In genomic region chr4:163967710-163968109, GRCh38 we compare ENCODE assay signal across 29 cellular contexts.
"Had no signal": no experiment of that assay in that cellular context is flagged by ENCODE, and none has a peak within 500 bp of the region (broad histone marks: within the 10 kb centered on the region; RNA-seq: fewer than 3 reads in every experiment).

No MANE protein-coding gene starts in this region.

- H3K27me3 ChIP-seq: adrenal gland, body of pancreas had no signal

- ATAC-seq: activated CD4-positive, CD25-positive, alpha-beta regulatory T cell treated with anti-CD3 and anti-CD28 coated beads, Interleukin-2, amount 50 U/mL, for 24 hours; activated CD8-positive, alpha-beta T cell treated with anti-CD3 and anti-CD28 coated beads for 36 hours; activated naive CD8-positive, alpha-beta T cell treated with anti-CD3 and anti-CD28 coated beads, Interleukin-2, amount 50 U/mL, for 24 hours; activated T-cell treated with anti-CD3 and anti-CD28 coated beads, Interleukin-2, amount 50 U/mL, for 4 hours; body of pancreas; esophagus mucosa had no signal

- H3K27ac ChIP-seq: adrenal gland, body of pancreas, WERI-Rb-1 had no signal

- H3K9me3 Mint-ChIP-seq: activated B cell treated with CpG ODN at 0.5 μM for 24 hours; activated CD8-positive, alpha-beta T cell treated with anti-CD3 and anti-CD28 coated beads for 36 hours; activated naive CD4-positive, alpha-beta T cell treated with anti-CD3 and anti-CD28 coated beads for 36 hours; activated naive CD8-positive, alpha-beta T cell treated with anti-CD3 and anti-CD28 coated beads for 36 hours; activated naive CD8-positive, alpha-beta T cell treated with anti-CD3 and anti-CD28 coated beads, Interleukin-2, amount 50 U/mL, for 24 hours; activated T-cell treated with anti-CD3 and anti-CD28 coated beads, Interleukin-2, amount 50 U/mL, for 4 hours; activated T-helper 2 cell treated with anti-CD3 and anti-CD28 coated beads, Interferon-gamma antibody, Interleukin-2, Interleukin-4, amounts not matched to agents 10 μg/mL and 5 μg/mL and 100 μg/mL, durations not matched to agents 14 hours and 24 hours and 36 hours; T-helper 2 cell treated with Interferon-gamma antibody and Interleukin-4, amounts not matched to agents 5 μg/mL and 100 μg/mL, for 36 hours had no signal

- H3K27ac Mint-ChIP-seq: activated B cell treated with CpG ODN at 0.5 μM for 24 hours; activated CD8-positive, alpha-beta T cell treated with anti-CD3 and anti-CD28 coated beads for 36 hours; activated naive CD4-positive, alpha-beta T cell treated with anti-CD3 and anti-CD28 coated beads for 36 hours; activated naive CD4-positive, alpha-beta T cell treated with anti-CD3 and anti-CD28 coated beads, Interleukin-2, amount 50 U/mL, for 24 hours; activated naive CD8-positive, alpha-beta T cell treated with anti-CD3 and anti-CD28 coated beads for 36 hours; activated naive CD8-positive, alpha-beta T cell treated with anti-CD3 and anti-CD28 coated beads, Interleukin-2, amount 50 U/mL, for 24 hours; activated T-helper 2 cell treated with anti-CD3 and anti-CD28 coated beads, Interferon-gamma antibody, Interleukin-2, Interleukin-4, amounts not matched to agents 10 μg/mL and 5 μg/mL and 100 μg/mL, durations not matched to agents 14 hours and 24 hours and 36 hours; T-helper 2 cell treated with Interferon-gamma antibody and Interleukin-4, amounts not matched to agents 5 μg/mL and 100 μg/mL, for 36 hours had no signal

- DNase-seq: activated B cell treated with CpG ODN at 0.5 μM for 24 hours; activated CD4-positive, alpha-beta T cell treated with anti-CD3 and anti-CD28 coated beads for 48 hours; activated CD4-positive, alpha-beta T cell treated with anti-CD3 and anti-CD28 coated beads, Interleukin-2, amount 50 U/mL, for 1 hour; activated CD4-positive, alpha-beta T cell treated with anti-CD3 and anti-CD28 coated beads, Interleukin-2, amount 50 U/mL, for 48 hours; activated CD8-positive, alpha-beta memory T cell treated with anti-CD3 and anti-CD28 coated beads for 24 hours; activated CD8-positive, alpha-beta T cell treated with anti-CD3 and anti-CD28 coated beads for 36 hours; activated effector memory CD4-positive, alpha-beta T cell treated with anti-CD3 and anti-CD28 coated beads, Interleukin-2, amount 50 U/mL, for 16 hours; activated naive CD4-positive, alpha-beta T cell treated with anti-CD3 and anti-CD28 coated beads for 36 hours; activated naive CD8-positive, alpha-beta T cell treated with anti-CD3 and anti-CD28 coated beads for 36 hours; activated naive CD8-positive, alpha-beta T cell treated with anti-CD3 and anti-CD28 coated beads, Interleukin-2, amount 50 U/mL, for 24 hours; activated T-cell treated with anti-CD3 and anti-CD28 coated beads, Interleukin-2, amount 50 U/mL, for 4 hours; adrenal gland; amygdala; aorta; body of pancreas; caudate nucleus; cortex of kidney; dermis blood vessel endothelial cell; effector CD8-positive, alpha-beta T cell; foreskin fibroblast; head of caudate nucleus; hippocampal formation; T1000; WERI-Rb-1 had no signal

- H3K9me3 ChIP-seq: adrenal gland, body of pancreas had no signal

- H3K4me1 ChIP-seq: adrenal gland, body of pancreas had no signal

- H3K27me3 Mint-ChIP-seq: activated CD8-positive, alpha-beta T cell treated with anti-CD3 and anti-CD28 coated beads for 36 hours; activated naive CD4-positive, alpha-beta T cell treated with anti-CD3 and anti-CD28 coated beads, Interleukin-2, amount 50 U/mL, for 24 hours; activated naive CD8-positive, alpha-beta T cell treated with anti-CD3 and anti-CD28 coated beads for 36 hours; activated naive CD8-positive, alpha-beta T cell treated with anti-CD3 and anti-CD28 coated beads, Interleukin-2, amount 50 U/mL, for 24 hours had no signal

- H3K4me3 Mint-ChIP-seq: activated B cell treated with CpG ODN at 0.5 μM for 24 hours; activated CD8-positive, alpha-beta T cell treated with anti-CD3 and anti-CD28 coated beads for 36 hours; activated naive CD4-positive, alpha-beta T cell treated with anti-CD3 and anti-CD28 coated beads for 36 hours; activated naive CD4-positive, alpha-beta T cell treated with anti-CD3 and anti-CD28 coated beads, Interleukin-2, amount 50 U/mL, for 24 hours; activated naive CD8-positive, alpha-beta T cell treated with anti-CD3 and anti-CD28 coated beads for 36 hours; activated naive CD8-positive, alpha-beta T cell treated with anti-CD3 and anti-CD28 coated beads, Interleukin-2, amount 50 U/mL, for 24 hours; activated T-cell treated with anti-CD3 and anti-CD28 coated beads, Interleukin-2, amount 50 U/mL, for 4 hours; T-helper 2 cell treated with Interferon-gamma antibody and Interleukin-4, amounts not matched to agents 5 μg/mL and 100 μg/mL, for 36 hours had no signal

- H3K4me1 Mint-ChIP-seq: activated B cell treated with CpG ODN at 0.5 μM for 24 hours; activated naive CD4-positive, alpha-beta T cell treated with anti-CD3 and anti-CD28 coated beads, Interleukin-2, amount 50 U/mL, for 24 hours; activated naive CD8-positive, alpha-beta T cell treated with anti-CD3 and anti-CD28 coated beads for 36 hours; activated naive CD8-positive, alpha-beta T cell treated with anti-CD3 and anti-CD28 coated beads, Interleukin-2, amount 50 U/mL, for 24 hours had no signal

- H3K36me3 Mint-ChIP-seq: activated naive CD4-positive, alpha-beta T cell treated with anti-CD3 and anti-CD28 coated beads, Interleukin-2, amount 50 U/mL, for 24 hours; activated naive CD8-positive, alpha-beta T cell treated with anti-CD3 and anti-CD28 coated beads for 36 hours had no signal

- H3K36me3 ChIP-seq: adrenal gland, WERI-Rb-1 had no signal

- H3K4me3 ChIP-seq: adrenal gland, body of pancreas had no signal
